27 cellular contexts compared by ENCODE assay signal in genomic region chr11:78082146-78082545, GRCh38. TPM values are rescaled to one million over a fixed set of nuclear protein-coding genes. Genes with fewer than 3 reads are reported as not detected.
DNase-seq lines count a peak whose midpoint lies in the region; ATAC-seq and TF ChIP-seq lines count a peak whose summit lies in the region.
"Had no signal": no experiment of that assay in that cellular context is flagged by ENCODE, and none has a peak within 500 bp of the region (broad histone marks: within the 10 kb centered on the region; RNA-seq: fewer than 3 reads in every experiment).

No MANE protein-coding gene starts in this region.

- H3K9me3 Mint-ChIP-seq in Calu3 (ENCODE audit: low read depth, unreplicated experiment) (peaks cover 5% of the 10 kb centered on the region), brain (no peaks in the 10 kb centered on the region), nephron progenitor cell (no peaks in the 10 kb centered on the region)
- H3K9me3 Mint-ChIP-seq: GM23338 had no signal

- CTCF ChIA-PET in Calu3 (lab: Charles Lee) = no interaction called here

- no peak overlapping the region for H3K4me3 Mint-ChIP-seq in Calu3 (ENCODE audit: low read depth, unreplicated experiment)
- peak overlapping the region in 3 of 5 experiments; percentile 75 to 93 (median 77) for H3K4me3 Mint-ChIP-seq in brain
- no peak overlapping the region for H3K4me3 Mint-ChIP-seq in nephron progenitor cell
- H3K4me3 Mint-ChIP-seq: GM23338 had no signal

- H3K4me1 Mint-ChIP-seq in Calu3 (ENCODE audit: low read depth, unreplicated experiment) (peaks cover 38% of the 10 kb centered on the region), brain (peaks cover 46% of the 10 kb centered on the region), nephron progenitor cell (peaks cover 18% of the 10 kb centered on the region)

- BruUV-seq in Calu3 (replicated peaks; lab: Mats Ljungman, UMichigan) = no TSS peak

- no peak for TF ChIP-seq CTCF in Calu3 (IDR thresholded peaks at IDR 0.05; ENCODE audit: unreplicated experiment)
- TF ChIP-seq CTCF in brain (conservative IDR thresholded peaks at IDR 0.05) = no peak
- TF ChIP-seq CTCF in nephron progenitor cell (IDR thresholded peaks at IDR 0.05) = no peak

- intact Hi-C loops in Calu3 (cut with micrococcal nuclease; ENCODE audit: unreplicated experiment) = no loop called here
- intact Hi-C loops in posterior vena cava (cut with DNase I) = no loop called here

- H3K36me3 Mint-ChIP-seq in Calu3 (ENCODE audit: insufficient read depth, unreplicated experiment) = peaks cover 56% of the 10 kb centered on the region
- H3K36me3 Mint-ChIP-seq in brain = peaks cover 12% of the 10 kb centered on the region
- H3K36me3 Mint-ChIP-seq in nephron progenitor cell (ENCODE audit: low read depth) = peaks cover 9% of the 10 kb centered on the region

- no peak for ATAC-seq in GM18867 (IDR thresholded peaks at IDR 0.05; ENCODE audit: unreplicated experiment)
- ATAC-seq: GM23338, heart left ventricle, left colon, PC-3 had no signal

- H3K27ac Mint-ChIP-seq in Calu3 (ENCODE audit: unreplicated experiment) = peak overlapping the region; percentile 87
- H3K27ac Mint-ChIP-seq in brain = peak overlapping the region in 3 of 5 experiments; percentile 0 to 71 (median 44)
- H3K27ac Mint-ChIP-seq in nephron progenitor cell = peak overlapping the region; percentile 13
- H3K27ac Mint-ChIP-seq: GM23338 had no signal

- DNase-seq in DMS79 treated with DMSO at 0.1 percent for 48 hours (lab: John Stamatoyannopoulos, UW) (peak; percentile 66), DMS79 (lab: John Stamatoyannopoulos, UW) (no peak), Calu3 (no peak), nephron progenitor cell (no peak), posterior vena cava (ENCODE audit: low spot score) (no peak)
- DNase-seq in activated naive CD4-positive, alpha-beta T cell treated with anti-CD3 and anti-CD28 coated beads, Interleukin-2, amount 50 U/mL, for 16 hours = no peak
- DNase-seq: activated naive CD4-positive, alpha-beta T cell; COR-L47; EL; heart left ventricle; left colon; mesendoderm; NCI-H1092; NCI-H2029; PC-3; SHP77 treated with DMSO at 0.1 percent for 48 hours; stimulated activated CD4-positive, alpha-beta T cell treated with anti-CD3 and anti-CD28 coated beads, Interleukin-1b, Interleukin-23, amount 100 ng/mL, for 48 hours; testis had no signal

- H3K27me3 Mint-ChIP-seq in Calu3 (ENCODE audit: unreplicated experiment) = no peaks in the 10 kb centered on the region
- peaks cover 4% of the 10 kb centered on the region for H3K27me3 Mint-ChIP-seq in brain
- peaks cover 19% of the 10 kb centered on the region for H3K27me3 Mint-ChIP-seq in nephron progenitor cell (ENCODE audit: low read depth, poor library complexity)

RNA-seq across cellular contexts. Expression of gene NDUFC2, which starts 2.5 kb away (rescaled TPM):
- total RNA-seq in Calu3 (2022) (264 and 343 TPM in 2 replicates), posterior vena cava (100 to 1,000 TPM; 133 to 148 TPM)
- polyA plus RNA-seq in brain (ENCODE audit: insufficient read depth, low read depth, low replicate concordance) = 335 TPM

RNA-seq across cellular contexts. Expression of gene THRSP, which starts 18.5 kb away (rescaled TPM):
- not detected in 2 replicates for total RNA-seq in Calu3 (2022)
- polyA plus RNA-seq in brain (ENCODE audit: insufficient read depth, low read depth, low replicate concordance) = 1.4 TPM
- total RNA-seq in posterior vena cava = not detected
- total RNA-seq: ascending aorta; epithelial cell of proximal tubule; fibroblast of villous mesenchyme; GM23338; LHCN-M2; PC-3; pulmonary artery endothelial cell; T-helper 1 cell treated with Interleukin-12 subunit alpha and Interleukin-12 subunit beta and Interleukin-4 antibody, amounts not matched to agents 30 ng/mL and 1 ng/mL, for 36 hours had no signal
- polyA plus RNA-seq: GM23338 had no signal

RNA-seq across cellular contexts. Expression of gene ALG8, which starts 57.3 kb away (rescaled TPM):
- total RNA-seq in Calu3 (2022) (73.5 and 85.7 TPM in 2 replicates), posterior vena cava (10 to 100 TPM; 25.6 to 28.6 TPM)
- 26.2 TPM for polyA plus RNA-seq in brain (ENCODE audit: insufficient read depth, low read depth, low replicate concordance)

RNA-seq across cellular contexts. Expression of gene KCTD14, which starts 59.1 kb away (rescaled TPM):
- total RNA-seq in Calu3 (2022) (13.2 and 17.6 TPM in 2 replicates), posterior vena cava (under 1 TPM; 0.38 to 0.51 TPM)
- polyA plus RNA-seq in brain (ENCODE audit: insufficient read depth, low read depth, low replicate concordance) = 31.0 TPM

Comparison
In these comparisons a context has a peak if more than half of its experiments do, and no peak if none do; other contexts are left out.
1. H3K27ac Mint-ChIP-seq: peak in every context shown above with its lines; median percentile 87 in Calu3; 44 in brain; 13 in nephron progenitor cell.
2. H3K4me3 Mint-ChIP-seq: peak in brain (3 of 5); none in Calu3 (single experiment) and nephron progenitor cell (single experiment).